In the genomic region with DNA sequence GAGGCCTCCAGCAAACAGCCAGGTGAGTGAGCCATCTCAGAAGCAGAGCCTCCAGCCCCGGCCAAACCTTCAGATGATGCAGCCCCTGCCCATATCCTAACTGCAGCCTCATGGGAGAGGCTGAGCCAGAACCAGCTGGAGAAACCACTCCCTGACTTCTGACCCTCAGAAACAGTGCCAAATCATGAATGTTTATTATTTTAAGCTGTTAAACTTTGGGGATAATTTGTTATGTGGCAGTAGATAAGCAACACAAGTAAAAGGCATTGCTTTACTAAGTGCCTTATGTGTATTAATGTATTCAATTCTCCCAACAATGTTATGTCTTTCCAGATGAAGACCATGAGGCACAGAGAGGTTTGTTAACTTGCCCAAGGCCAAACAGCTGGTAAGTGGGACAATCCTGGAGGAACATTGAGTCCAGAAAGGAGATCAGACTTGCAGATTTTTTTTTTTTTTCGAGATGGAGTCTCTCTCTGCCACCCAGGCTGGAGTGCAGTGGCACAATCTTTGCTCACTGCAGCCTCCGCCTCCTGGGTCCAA, we compare ENCODE assay signal across 22 cellular contexts. TPM values are rescaled to one million over a fixed set of nuclear protein-coding genes. Genes with fewer than 3 reads are reported as not detected.
DNase-seq lines count a peak whose midpoint lies in the region; TF ChIP-seq lines count a peak whose summit lies in the region.
"Had no signal": no experiment of that assay in that cellular context is flagged by ENCODE, and none has a peak within 500 bp of the region (broad histone marks: within the 10 kb centered on the region; RNA-seq: fewer than 3 reads in every experiment).

No MANE protein-coding gene starts in this region.

- TF ChIP-seq CTCF in HFF-Myc (IDR thresholded peaks at IDR 0.05; ENCODE audit: low read depth, low read length, missing control alignments) (no peak), astrocyte of the spinal cord (IDR thresholded peaks at IDR 0.05; ENCODE audit: low read depth, low read length) (no peak), fibroblast of villous mesenchyme (IDR thresholded peaks at IDR 0.05; ENCODE audit: insufficient read depth, low read depth, low read length) (no peak)

- H3K9me3 Mint-ChIP-seq in T-helper 2 cell treated with Interferon-gamma antibody and Interleukin-4, amounts not matched to agents 5 μg/mL and 100 μg/mL, for 36 hours: no peaks in the 10 kb centered on the region
- H3K9me3 Mint-ChIP-seq: CD4-positive, alpha-beta T cell had no signal

- DNase-seq in T-helper 2 cell treated with Interferon-gamma antibody and Interleukin-4, amounts not matched to agents 5 μg/mL and 100 μg/mL, for 36 hours (ENCODE audit: low spot score): no peak
- no peak for DNase-seq in T-helper 2 cell
- DNase-seq in HFF-Myc (ENCODE audit: extremely low read depth, low read depth): peak; percentile 59
- peak; percentile 30 for DNase-seq in astrocyte of the spinal cord (ENCODE audit: low read depth, low spot score)
- DNase-seq in fibroblast of villous mesenchyme (ENCODE audit: low read depth): peak; percentile 62
- DNase-seq in activated CD8-positive, alpha-beta memory T cell treated with anti-CD3 and anti-CD28 coated beads, Interleukin-2, amount 50 U/mL, for 4 hours: no peak
- DNase-seq in iPS-NIHi11 (ENCODE audit: low spot score): no peak
- DNase-seq in stimulated activated CD4-positive, alpha-beta T cell treated with anti-CD3 and anti-CD28 coated beads, Interleukin-4, amount 100 ng/mL, for 4 hours: no peak
- DNase-seq: 8988T; Caco-2; CD4-positive, alpha-beta T cell; GF-D8; H7; MV-4-11; NCI-H1417; NCI-H187; NCI-H2107; NCI-H2227 treated with DMSO at 0.1 percent for 48 hours; NCI-H510A treated with DMSO at 0.1 percent for 48 hours; NCI-H774; SHP77 treated with DMSO at 0.1 percent for 48 hours had no signal

- peaks cover 54% of the 10 kb centered on the region for H3K4me1 Mint-ChIP-seq in T-helper 2 cell treated with Interferon-gamma antibody and Interleukin-4, amounts not matched to agents 5 μg/mL and 100 μg/mL, for 36 hours (ENCODE audit: low read depth)

- in situ Hi-C loops in astrocyte of the spinal cord (cut with HindIII; ENCODE audit: low sequenced_read_pairs): no loop called here

- H3K27ac Mint-ChIP-seq in T-helper 2 cell treated with Interferon-gamma antibody and Interleukin-4, amounts not matched to agents 5 μg/mL and 100 μg/mL, for 36 hours: peak overlapping the region; percentile 19
- H3K27ac Mint-ChIP-seq: B cell; CD4-positive, alpha-beta T cell had no signal

- peaks cover 10% of the 10 kb centered on the region for H3K36me3 Mint-ChIP-seq in T-helper 2 cell treated with Interferon-gamma antibody and Interleukin-4, amounts not matched to agents 5 μg/mL and 100 μg/mL, for 36 hours (ENCODE audit: low read depth)

- no peaks in the 10 kb centered on the region for H3K27me3 Mint-ChIP-seq in T-helper 2 cell treated with Interferon-gamma antibody and Interleukin-4, amounts not matched to agents 5 μg/mL and 100 μg/mL, for 36 hours (ENCODE audit: low read depth)
- H3K27me3 Mint-ChIP-seq: CD4-positive, alpha-beta T cell had no signal

- no peak overlapping the region for H3K4me3 Mint-ChIP-seq in T-helper 2 cell treated with Interferon-gamma antibody and Interleukin-4, amounts not matched to agents 5 μg/mL and 100 μg/mL, for 36 hours
- H3K4me3 Mint-ChIP-seq: B cell; CD4-positive, alpha-beta T cell had no signal

- no peak overlapping the region for H3K4me3 ChIP-seq in HFF-Myc (replicated peaks; ENCODE audit: low read depth, low read length)
- no peak overlapping the region for H3K4me3 ChIP-seq in astrocyte of the spinal cord (ENCODE audit: low read depth, low read length)
- H3K4me3 ChIP-seq in fibroblast of villous mesenchyme (ENCODE audit: low read depth, low read length): no peak overlapping the region

RNA-seq across cellular contexts. Expression of a gene that starts 59.6 kb away (rescaled TPM):
- 18.4 and 29.4 TPM in 2 replicates for total RNA-seq in fibroblast of villous mesenchyme

Comparison
In these comparisons a context has a peak if more than half of its experiments do, and no peak if none do; other contexts are left out.
1. DNase-seq: peak in HFF-Myc (single experiment), astrocyte of the spinal cord (single experiment) and fibroblast of villous mesenchyme (single experiment); none in T-helper 2 cell treated with Interferon-gamma antibody and Interleukin-4, amounts not matched to agents 5 μg/mL and 100 μg/mL, for 36 hours (single experiment), T-helper 2 cell (0 of 5), activated CD8-positive, alpha-beta memory T cell treated with anti-CD3 and anti-CD28 coated beads, Interleukin-2, amount 50 U/mL, for 4 hours (single experiment), iPS-NIHi11 (single experiment) and stimulated activated CD4-positive, alpha-beta T cell treated with anti-CD3 and anti-CD28 coated beads, Interleukin-4, amount 100 ng/mL, for 4 hours (0 of 2).